In the genomic region with DNA sequence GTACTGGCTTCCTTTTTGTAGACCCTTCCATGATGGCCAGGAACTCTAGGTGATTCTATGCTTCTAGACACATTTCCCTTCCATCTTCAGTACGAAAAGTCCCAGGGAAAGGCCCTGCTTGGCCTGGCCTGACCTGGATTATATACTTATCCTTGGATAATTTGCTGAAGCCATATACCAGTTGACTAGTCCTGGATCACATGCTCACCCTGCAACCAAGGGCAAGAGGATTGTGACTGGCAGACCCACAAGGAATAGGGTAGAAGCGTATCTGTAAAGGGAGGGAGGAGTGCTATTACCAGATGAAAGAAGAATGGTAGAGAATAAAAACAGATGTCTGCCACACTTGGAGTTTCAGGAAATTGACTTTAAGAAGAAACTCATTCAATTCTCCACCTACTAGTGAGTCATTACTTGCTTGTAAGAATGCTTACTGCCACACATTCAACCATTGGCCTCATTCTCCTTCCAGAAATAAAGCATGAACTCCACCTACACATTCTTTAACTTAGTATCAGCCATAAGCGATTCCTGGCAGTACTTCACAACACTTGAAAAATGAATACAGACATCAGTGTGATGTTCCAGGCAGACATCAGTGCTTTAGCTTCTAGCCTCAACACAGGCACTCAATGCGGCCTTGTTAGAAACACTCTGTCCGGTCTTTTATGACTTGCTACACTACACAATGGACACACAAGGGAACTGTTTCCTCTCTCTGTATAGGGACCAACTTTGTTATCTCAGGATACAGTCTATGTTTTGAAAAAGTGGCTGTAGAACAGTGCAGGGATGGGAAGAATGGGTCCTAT, we compare ENCODE assay signal across 1 cellular context.
TF ChIP-seq lines count a peak whose summit lies in the region.

No MANE protein-coding gene starts in this region.

TF ChIP-seq in HepG2, 621 proteins besides CTCF, POLR2A, EP300 and RAD21 (continued from another document):
- TF ChIP-seq, protein P1, sequence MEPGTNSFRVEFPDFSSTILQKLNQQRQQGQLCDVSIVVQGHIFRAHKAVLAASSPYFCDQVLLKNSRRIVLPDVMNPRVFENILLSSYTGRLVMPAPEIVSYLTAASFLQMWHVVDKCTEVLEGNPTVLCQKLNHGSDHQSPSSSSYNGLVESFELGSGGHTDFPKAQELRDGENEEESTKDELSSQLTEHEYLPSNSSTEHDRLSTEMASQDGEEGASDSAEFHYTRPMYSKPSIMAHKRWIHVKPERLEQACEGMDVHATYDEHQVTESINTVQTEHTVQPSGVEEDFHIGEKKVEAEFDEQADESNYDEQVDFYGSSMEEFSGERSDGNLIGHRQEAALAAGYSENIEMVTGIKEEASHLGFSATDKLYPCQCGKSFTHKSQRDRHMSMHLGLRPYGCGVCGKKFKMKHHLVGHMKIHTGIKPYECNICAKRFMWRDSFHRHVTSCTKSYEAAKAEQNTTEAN (CRISPR knock-in tag; conservative IDR thresholded peaks at IDR 0.05) = no peak
- TF ChIP-seq NCOR1 (IDR thresholded peaks at IDR 0.05; ENCODE audit: borderline replicate concordance, low read length) = no peak
TF ChIP-seq in HepG2: peak in this region for 0.
